Comparison of ENCODE assay signal across 1 cellular context in the genomic region with DNA sequence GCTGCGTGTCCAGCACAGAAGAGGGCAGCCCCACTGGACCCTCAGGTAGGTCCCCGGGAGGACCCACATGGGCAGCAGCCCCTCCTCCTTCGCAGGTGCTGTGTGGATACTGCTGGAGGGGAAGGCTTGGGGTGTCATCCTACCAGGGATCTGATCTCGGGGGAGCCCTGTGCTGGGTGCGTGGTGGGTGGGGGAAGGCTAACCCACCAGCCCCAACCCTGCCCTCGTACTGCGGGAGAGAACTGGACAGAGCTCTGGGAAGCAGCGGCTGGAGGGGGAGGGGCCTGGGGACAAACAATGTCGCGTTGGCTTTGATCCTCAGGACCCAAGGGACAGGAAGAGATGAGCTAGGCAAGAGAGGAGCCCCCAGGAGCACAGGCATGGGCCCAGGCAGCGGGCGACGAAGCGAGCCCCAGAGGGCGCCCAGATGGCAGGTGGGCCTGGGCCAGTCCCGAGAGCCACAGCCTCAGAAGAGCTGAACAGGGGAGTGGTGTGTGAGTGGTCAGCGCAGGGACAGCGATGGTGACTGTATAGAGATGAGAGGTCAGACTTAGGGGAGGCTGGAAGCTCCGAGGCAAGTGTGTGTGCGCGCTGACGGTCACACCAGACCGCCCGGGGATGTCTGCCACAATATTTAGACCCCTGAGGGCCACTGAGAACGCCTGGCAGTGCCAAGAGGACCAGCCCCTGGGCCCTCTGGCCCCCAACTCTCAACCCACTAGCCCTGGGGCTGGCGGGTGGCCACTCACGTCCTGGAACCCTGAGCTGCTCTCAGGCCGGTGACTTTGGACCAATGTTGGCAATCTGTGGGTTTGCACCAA.
A peak's percentile ranks its signal among the peaks of the same experiment; 100 is the strongest.
TF ChIP-seq lines count a peak whose summit lies in the region.

No MANE protein-coding gene starts in this region.

TF ChIP-seq in HepG2, 621 proteins besides CTCF, POLR2A, EP300 and RAD21 (continued from another document and continues in another):
- TF ChIP-seq, protein P1, sequence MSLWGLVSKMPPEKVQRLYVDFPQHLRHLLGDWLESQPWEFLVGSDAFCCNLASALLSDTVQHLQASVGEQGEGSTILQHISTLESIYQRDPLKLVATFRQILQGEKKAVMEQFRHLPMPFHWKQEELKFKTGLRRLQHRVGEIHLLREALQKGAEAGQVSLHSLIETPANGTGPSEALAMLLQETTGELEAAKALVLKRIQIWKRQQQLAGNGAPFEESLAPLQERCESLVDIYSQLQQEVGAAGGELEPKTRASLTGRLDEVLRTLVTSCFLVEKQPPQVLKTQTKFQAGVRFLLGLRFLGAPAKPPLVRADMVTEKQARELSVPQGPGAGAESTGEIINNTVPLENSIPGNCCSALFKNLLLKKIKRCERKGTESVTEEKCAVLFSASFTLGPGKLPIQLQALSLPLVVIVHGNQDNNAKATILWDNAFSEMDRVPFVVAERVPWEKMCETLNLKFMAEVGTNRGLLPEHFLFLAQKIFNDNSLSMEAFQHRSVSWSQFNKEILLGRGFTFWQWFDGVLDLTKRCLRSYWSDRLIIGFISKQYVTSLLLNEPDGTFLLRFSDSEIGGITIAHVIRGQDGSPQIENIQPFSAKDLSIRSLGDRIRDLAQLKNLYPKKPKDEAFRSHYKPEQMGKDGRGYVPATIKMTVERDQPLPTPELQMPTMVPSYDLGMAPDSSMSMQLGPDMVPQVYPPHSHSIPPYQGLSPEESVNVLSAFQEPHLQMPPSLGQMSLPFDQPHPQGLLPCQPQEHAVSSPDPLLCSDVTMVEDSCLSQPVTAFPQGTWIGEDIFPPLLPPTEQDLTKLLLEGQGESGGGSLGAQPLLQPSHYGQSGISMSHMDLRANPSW (CRISPR knock-in tag; IDR thresholded peaks at IDR 0.05; ENCODE audit: borderline replicate concordance): no peak
- TF ChIP-seq ZNF431 (CRISPR knock-in tag; IDR thresholded peaks at IDR 0.05; ENCODE audit: borderline replicate concordance, low read depth) (peak; percentile 87; the same call in 1 of the 2 replicates), GATA4 (IDR thresholded peaks at IDR 0.05; ENCODE audit: borderline replicate concordance, low read depth) (no peak), SETDB1 (CRISPR knock-in tag; IDR thresholded peaks at IDR 0.05; ENCODE audit: borderline replicate concordance) (no peak), ISX (CRISPR knock-in tag; conservative IDR thresholded peaks at IDR 0.05) (no peak), KDM2A (CRISPR knock-in tag; IDR thresholded peaks at IDR 0.05; ENCODE audit: borderline replicate concordance, low read depth) (peak; percentile 36), NBN (conservative IDR thresholded peaks at IDR 0.05) (no peak), RFX1 (IDR thresholded peaks at IDR 0.05) (no peak), ZFY (CRISPR knock-in tag; IDR thresholded peaks at IDR 0.05) (peak; percentile 62; the same call in 1 of the 2 replicates), NCOA2 (CRISPR knock-in tag; IDR thresholded peaks at IDR 0.05) (0 out of 2 replicates have a peak, but pooled peaks have one; percentile 12), ZNF720 (CRISPR knock-in tag; IDR thresholded peaks at IDR 0.05) (no peak), SP140L (CRISPR knock-in tag; IDR thresholded peaks at IDR 0.05; ENCODE audit: borderline replicate concordance) (no peak), RORA (CRISPR knock-in tag; IDR thresholded peaks at IDR 0.05) (no peak), GABPB1 (CRISPR knock-in tag; IDR thresholded peaks at IDR 0.05) (peak; percentile 56; the same call in 1 of the 2 replicates), ZNF10 (CRISPR knock-in tag; IDR thresholded peaks at IDR 0.05; ENCODE audit: borderline replicate concordance, low read depth) (no peak), ZNF703 (CRISPR knock-in tag; IDR thresholded peaks at IDR 0.05; ENCODE audit: borderline replicate concordance) (no peak), MEF2D (CRISPR knock-in tag; IDR thresholded peaks at IDR 0.05) (no peak), ZSCAN29 (CRISPR knock-in tag; conservative IDR thresholded peaks at IDR 0.05) (no peak), SIX4 (CRISPR knock-in tag; IDR thresholded peaks at IDR 0.05) (no peak), CHCHD3 (CRISPR knock-in tag; IDR thresholded peaks at IDR 0.05) (0 out of 2 replicates have a peak, but pooled peaks have one; percentile 21), LCORL (IDR thresholded peaks at IDR 0.05) (no peak), LCORL (CRISPR knock-in tag; IDR thresholded peaks at IDR 0.05) (peak; percentile 77), SSRP1 (CRISPR knock-in tag; IDR thresholded peaks at IDR 0.05) (peak; percentile 29; the same call in 1 of the 2 replicates), TRIM24 (CRISPR knock-in tag; IDR thresholded peaks at IDR 0.05) (no peak), SRY (CRISPR knock-in tag; IDR thresholded peaks at IDR 0.05) (no peak), ZNF777 (CRISPR knock-in tag; IDR thresholded peaks at IDR 0.05) (no peak; the same call in 1 of the 2 replicates), JUND (CRISPR knock-in tag; IDR thresholded peaks at IDR 0.05) (no peak), ZNF383 (CRISPR knock-in tag; IDR thresholded peaks at IDR 0.05; ENCODE audit: borderline replicate concordance) (no peak), HDAC1 (CRISPR knock-in tag; IDR thresholded peaks at IDR 0.05) (no peak; the same call in 1 of the 2 replicates), ATF7-NPFF (CRISPR knock-in tag; IDR thresholded peaks at IDR 0.05; ENCODE audit: low read depth) (peak; percentile 92; the same call in 1 of the 2 replicates), ZNF232 (CRISPR knock-in tag; IDR thresholded peaks at IDR 0.05; ENCODE audit: borderline replicate concordance) (no peak), RFX3 (CRISPR knock-in tag; IDR thresholded peaks at IDR 0.05) (no peak), ZNF441 (CRISPR knock-in tag; IDR thresholded peaks at IDR 0.05; ENCODE audit: borderline replicate concordance) (no peak; the same call in 1 of the 2 replicates), TAF1 (CRISPR knock-in tag; IDR thresholded peaks at IDR 0.05) (peak; percentile 45; the same call in 1 of the 2 replicates)
- TF ChIP-seq, protein P2, sequence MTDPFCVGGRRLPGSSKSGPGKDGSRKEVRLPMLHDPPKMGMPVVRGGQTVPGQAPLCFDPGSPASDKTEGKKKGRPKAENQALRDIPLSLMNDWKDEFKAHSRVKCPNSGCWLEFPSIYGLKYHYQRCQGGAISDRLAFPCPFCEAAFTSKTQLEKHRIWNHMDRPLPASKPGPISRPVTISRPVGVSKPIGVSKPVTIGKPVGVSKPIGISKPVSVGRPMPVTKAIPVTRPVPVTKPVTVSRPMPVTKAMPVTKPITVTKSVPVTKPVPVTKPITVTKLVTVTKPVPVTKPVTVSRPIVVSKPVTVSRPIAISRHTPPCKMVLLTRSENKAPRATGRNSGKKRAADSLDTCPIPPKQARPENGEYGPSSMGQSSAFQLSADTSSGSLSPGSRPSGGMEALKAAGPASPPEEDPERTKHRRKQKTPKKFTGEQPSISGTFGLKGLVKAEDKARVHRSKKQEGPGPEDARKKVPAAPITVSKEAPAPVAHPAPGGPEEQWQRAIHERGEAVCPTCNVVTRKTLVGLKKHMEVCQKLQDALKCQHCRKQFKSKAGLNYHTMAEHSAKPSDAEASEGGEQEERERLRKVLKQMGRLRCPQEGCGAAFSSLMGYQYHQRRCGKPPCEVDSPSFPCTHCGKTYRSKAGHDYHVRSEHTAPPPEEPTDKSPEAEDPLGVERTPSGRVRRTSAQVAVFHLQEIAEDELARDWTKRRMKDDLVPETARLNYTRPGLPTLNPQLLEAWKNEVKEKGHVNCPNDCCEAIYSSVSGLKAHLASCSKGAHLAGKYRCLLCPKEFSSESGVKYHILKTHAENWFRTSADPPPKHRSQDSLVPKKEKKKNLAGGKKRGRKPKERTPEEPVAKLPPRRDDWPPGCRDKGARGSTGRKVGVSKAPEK (CRISPR knock-in tag; IDR thresholded peaks at IDR 0.05; ENCODE audit: borderline replicate concordance): no peak
- TF ChIP-seq, protein P3, sequence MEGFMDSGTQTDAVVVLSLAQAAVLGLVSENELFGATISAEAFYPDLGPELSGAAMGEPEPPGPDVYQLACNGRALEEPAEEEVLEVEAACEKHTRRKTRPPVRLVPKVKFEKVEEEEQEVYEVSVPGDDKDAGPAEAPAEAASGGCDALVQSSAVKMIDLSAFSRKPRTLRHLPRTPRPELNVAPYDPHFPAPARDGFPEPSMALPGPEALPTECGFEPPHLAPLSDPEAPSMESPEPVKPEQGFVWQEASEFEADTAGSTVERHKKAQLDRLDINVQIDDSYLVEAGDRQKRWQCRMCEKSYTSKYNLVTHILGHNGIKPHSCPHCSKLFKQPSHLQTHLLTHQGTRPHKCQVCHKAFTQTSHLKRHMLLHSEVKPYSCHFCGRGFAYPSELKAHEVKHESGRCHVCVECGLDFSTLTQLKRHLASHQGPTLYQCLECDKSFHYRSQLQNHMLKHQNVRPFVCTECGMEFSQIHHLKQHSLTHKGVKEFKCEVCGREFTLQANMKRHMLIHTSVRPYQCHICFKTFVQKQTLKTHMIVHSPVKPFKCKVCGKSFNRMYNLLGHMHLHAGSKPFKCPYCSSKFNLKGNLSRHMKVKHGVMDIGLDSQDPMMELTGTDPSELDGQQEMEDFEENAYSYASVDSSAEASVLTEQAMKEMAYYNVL (CRISPR knock-in tag; IDR thresholded peaks at IDR 0.05; ENCODE audit: borderline replicate concordance): no peak
- TF ChIP-seq, protein P4, sequence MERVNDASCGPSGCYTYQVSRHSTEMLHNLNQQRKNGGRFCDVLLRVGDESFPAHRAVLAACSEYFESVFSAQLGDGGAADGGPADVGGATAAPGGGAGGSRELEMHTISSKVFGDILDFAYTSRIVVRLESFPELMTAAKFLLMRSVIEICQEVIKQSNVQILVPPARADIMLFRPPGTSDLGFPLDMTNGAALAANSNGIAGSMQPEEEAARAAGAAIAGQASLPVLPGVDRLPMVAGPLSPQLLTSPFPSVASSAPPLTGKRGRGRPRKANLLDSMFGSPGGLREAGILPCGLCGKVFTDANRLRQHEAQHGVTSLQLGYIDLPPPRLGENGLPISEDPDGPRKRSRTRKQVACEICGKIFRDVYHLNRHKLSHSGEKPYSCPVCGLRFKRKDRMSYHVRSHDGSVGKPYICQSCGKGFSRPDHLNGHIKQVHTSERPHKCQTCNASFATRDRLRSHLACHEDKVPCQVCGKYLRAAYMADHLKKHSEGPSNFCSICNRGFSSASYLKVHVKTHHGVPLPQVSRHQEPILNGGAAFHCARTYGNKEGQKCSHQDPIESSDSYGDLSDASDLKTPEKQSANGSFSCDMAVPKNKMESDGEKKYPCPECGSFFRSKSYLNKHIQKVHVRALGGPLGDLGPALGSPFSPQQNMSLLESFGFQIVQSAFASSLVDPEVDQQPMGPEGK (CRISPR knock-in tag; IDR thresholded peaks at IDR 0.05): peak; percentile 91
- TF ChIP-seq, protein P5, sequence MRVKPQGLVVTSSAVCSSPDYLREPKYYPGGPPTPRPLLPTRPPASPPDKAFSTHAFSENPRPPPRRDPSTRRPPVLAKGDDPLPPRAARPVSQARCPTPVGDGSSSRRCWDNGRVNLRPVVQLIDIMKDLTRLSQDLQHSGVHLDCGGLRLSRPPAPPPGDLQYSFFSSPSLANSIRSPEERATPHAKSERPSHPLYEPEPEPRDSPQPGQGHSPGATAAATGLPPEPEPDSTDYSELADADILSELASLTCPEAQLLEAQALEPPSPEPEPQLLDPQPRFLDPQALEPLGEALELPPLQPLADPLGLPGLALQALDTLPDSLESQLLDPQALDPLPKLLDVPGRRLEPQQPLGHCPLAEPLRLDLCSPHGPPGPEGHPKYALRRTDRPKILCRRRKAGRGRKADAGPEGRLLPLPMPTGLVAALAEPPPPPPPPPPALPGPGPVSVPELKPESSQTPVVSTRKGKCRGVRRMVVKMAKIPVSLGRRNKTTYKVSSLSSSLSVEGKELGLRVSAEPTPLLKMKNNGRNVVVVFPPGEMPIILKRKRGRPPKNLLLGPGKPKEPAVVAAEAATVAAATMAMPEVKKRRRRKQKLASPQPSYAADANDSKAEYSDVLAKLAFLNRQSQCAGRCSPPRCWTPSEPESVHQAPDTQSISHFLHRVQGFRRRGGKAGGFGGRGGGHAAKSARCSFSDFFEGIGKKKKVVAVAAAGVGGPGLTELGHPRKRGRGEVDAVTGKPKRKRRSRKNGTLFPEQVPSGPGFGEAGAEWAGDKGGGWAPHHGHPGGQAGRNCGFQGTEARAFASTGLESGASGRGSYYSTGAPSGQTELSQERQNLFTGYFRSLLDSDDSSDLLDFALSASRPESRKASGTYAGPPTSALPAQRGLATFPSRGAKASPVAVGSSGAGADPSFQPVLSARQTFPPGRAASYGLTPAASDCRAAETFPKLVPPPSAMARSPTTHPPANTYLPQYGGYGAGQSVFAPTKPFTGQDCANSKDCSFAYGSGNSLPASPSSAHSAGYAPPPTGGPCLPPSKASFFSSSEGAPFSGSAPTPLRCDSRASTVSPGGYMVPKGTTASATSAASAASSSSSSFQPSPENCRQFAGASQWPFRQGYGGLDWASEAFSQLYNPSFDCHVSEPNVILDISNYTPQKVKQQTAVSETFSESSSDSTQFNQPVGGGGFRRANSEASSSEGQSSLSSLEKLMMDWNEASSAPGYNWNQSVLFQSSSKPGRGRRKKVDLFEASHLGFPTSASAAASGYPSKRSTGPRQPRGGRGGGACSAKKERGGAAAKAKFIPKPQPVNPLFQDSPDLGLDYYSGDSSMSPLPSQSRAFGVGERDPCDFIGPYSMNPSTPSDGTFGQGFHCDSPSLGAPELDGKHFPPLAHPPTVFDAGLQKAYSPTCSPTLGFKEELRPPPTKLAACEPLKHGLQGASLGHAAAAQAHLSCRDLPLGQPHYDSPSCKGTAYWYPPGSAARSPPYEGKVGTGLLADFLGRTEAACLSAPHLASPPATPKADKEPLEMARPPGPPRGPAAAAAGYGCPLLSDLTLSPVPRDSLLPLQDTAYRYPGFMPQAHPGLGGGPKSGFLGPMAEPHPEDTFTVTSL (CRISPR knock-in tag; IDR thresholded peaks at IDR 0.05; ENCODE audit: borderline replicate concordance): 0 out of 2 replicates have a peak, but pooled peaks have one; percentile 48
- TF ChIP-seq, protein P6, sequence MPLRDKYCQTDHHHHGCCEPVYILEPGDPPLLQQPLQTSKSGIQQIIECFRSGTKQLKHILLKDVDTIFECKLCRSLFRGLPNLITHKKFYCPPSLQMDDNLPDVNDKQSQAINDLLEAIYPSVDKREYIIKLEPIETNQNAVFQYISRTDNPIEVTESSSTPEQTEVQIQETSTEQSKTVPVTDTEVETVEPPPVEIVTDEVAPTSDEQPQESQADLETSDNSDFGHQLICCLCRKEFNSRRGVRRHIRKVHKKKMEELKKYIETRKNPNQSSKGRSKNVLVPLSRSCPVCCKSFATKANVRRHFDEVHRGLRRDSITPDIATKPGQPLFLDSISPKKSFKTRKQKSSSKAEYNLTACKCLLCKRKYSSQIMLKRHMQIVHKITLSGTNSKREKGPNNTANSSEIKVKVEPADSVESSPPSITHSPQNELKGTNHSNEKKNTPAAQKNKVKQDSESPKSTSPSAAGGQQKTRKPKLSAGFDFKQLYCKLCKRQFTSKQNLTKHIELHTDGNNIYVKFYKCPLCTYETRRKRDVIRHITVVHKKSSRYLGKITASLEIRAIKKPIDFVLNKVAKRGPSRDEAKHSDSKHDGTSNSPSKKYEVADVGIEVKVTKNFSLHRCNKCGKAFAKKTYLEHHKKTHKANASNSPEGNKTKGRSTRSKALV (CRISPR knock-in tag; IDR thresholded peaks at IDR 0.05): no peak
- TF ChIP-seq, protein P7, sequence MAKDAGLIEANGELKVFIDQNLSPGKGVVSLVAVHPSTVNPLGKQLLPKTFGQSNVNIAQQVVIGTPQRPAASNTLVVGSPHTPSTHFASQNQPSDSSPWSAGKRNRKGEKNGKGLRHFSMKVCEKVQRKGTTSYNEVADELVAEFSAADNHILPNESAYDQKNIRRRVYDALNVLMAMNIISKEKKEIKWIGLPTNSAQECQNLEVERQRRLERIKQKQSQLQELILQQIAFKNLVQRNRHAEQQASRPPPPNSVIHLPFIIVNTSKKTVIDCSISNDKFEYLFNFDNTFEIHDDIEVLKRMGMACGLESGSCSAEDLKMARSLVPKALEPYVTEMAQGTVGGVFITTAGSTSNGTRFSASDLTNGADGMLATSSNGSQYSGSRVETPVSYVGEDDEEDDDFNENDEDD (CRISPR knock-in tag; IDR thresholded peaks at IDR 0.05; ENCODE audit: borderline replicate concordance): no peak; the same call in 1 of the 2 replicates
